19 cellular contexts compared by ENCODE assay signal in the genomic region with DNA sequence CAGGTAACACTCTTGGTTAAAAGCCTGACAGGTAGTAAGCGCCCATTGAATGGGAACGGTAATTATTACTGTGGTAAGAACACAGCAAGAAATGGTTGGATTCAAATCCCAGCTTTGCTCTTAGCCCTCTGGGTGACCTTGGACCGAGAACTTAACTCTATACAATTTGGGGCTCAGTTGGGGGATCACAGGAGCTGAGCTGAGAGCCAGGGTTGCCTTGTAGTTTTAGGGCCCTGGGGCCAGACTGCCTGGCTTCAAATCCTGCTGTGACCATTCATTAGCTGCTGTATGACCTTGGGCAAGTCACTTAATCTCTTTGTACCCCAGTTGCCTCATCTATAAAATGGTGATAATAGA.
DNase-seq lines count a peak whose midpoint lies in the region; ATAC-seq and TF ChIP-seq lines count a peak whose summit lies in the region.
"Had no signal": no experiment of that assay in that cellular context is flagged by ENCODE, and none has a peak within 500 bp of the region (broad histone marks: within the 10 kb centered on the region; RNA-seq: fewer than 3 reads in every experiment).

No MANE protein-coding gene starts in this region.

- TF ChIP-seq CTCF in colonic mucosa (IDR thresholded peaks at IDR 0.05) (no peak), smooth muscle cell (IDR thresholded peaks at IDR 0.05; ENCODE audit: borderline replicate concordance, insufficient read depth, poor library complexity, severe bottlenecking) (no peak)

- H3K9ac ChIP-seq in colonic mucosa (ENCODE audit: low read depth in 2 of 2, low read length in 2 of 2): no peak overlapping the region
- H3K9ac ChIP-seq in smooth muscle cell (ENCODE audit: low read depth): no peak overlapping the region

- no peak overlapping the region for H2AFZ ChIP-seq in smooth muscle cell (ENCODE audit: low read depth)

- H3K36me3 ChIP-seq in SJCRH30: no peaks in the 10 kb centered on the region
- no peaks in the 10 kb centered on the region for H3K36me3 ChIP-seq in colonic mucosa
- no peaks in the 10 kb centered on the region for H3K36me3 ChIP-seq in smooth muscle cell (ENCODE audit: low read depth)

- DNase-seq in SJCRH30: no peak
- peak; percentile 11 for DNase-seq in colonic mucosa
- peak; percentile 8 for DNase-seq in left lobe of liver (ENCODE audit: low spot score)
- DNase-seq in smooth muscle cell (lab: John Stamatoyannopoulos, UW; ENCODE audit: unreplicated experiment): no peak
- no peak for DNase-seq in EL
- no peak for DNase-seq in superior temporal gyrus (ENCODE audit: extremely low spot score)
- DNase-seq in SW 1271 (lab: John Stamatoyannopoulos, UW): no peak
- DNase-seq: DMS153, DND-41, Kasumi-1, NCI-H1092 treated with DMSO at 0.1 percent for 48 hours, NCI-H1436, NCI-H187, NCI-H2081 treated with DMSO at 0.1 percent for 48 hours, NCI-H748 treated with DMSO at 0.1 percent for 48 hours, SIG-M5 had no signal

- H3K4me3 ChIP-seq in SJCRH30 (no peak overlapping the region), colonic mucosa (no peak overlapping the region), smooth muscle cell (no peak overlapping the region)
- H3K4me3 ChIP-seq: GM23338, K562 had no signal

- peaks cover 16% of the 10 kb centered on the region for H3F3A ChIP-seq in smooth muscle cell (ENCODE audit: low read depth)

- peaks cover 54% of the 10 kb centered on the region for H3K4me1 ChIP-seq in SJCRH30
- H3K4me1 ChIP-seq in colonic mucosa: no peaks in the 10 kb centered on the region
- peaks cover 6% of the 10 kb centered on the region for H3K4me1 ChIP-seq in smooth muscle cell (ENCODE audit: low read depth)

- H3K27ac ChIP-seq in SJCRH30 (peak overlapping the region; percentile 91; the same call in 1 of the 2 replicates), colonic mucosa (no peak overlapping the region), smooth muscle cell (ENCODE audit: low read depth) (no peak overlapping the region)

- ATAC-seq in left lobe of liver: no peak
- ATAC-seq in esophagus mucosa: no peak
- ATAC-seq: K562 had no signal

- intact Hi-C loops in colonic mucosa (cut with DNase I): no loop called here

- 91% methylated on average over 3 of the region's 3 CpGs for WGBS in smooth muscle cell (ENCODE audit: low lambda C conversion rate)

- H4K20me1 ChIP-seq in smooth muscle cell (ENCODE audit: low read depth): no peaks in the 10 kb centered on the region

- H3K4me2 ChIP-seq in smooth muscle cell: peak overlapping the region; percentile 76
- H3K4me2 ChIP-seq: GM23338 had no signal

- H3K27me3 ChIP-seq in SJCRH30 (no peaks in the 10 kb centered on the region), colonic mucosa (no peaks in the 10 kb centered on the region), smooth muscle cell (ENCODE audit: low read depth) (no peaks in the 10 kb centered on the region)

- H3K79me2 ChIP-seq in smooth muscle cell (ENCODE audit: low read depth): no peaks in the 10 kb centered on the region

- H3K9me3 ChIP-seq in SJCRH30 (replicated peaks): 0 out of 2 replicates have a peak, but pooled peaks cover 1% of the 10 kb centered on the region
- no peaks in the 10 kb centered on the region for H3K9me3 ChIP-seq in colonic mucosa
- H3K9me3 ChIP-seq in smooth muscle cell (replicated peaks; ENCODE audit: low read depth): no peaks in the 10 kb centered on the region

Comparison
In these comparisons a context has a peak if more than half of its experiments do, and no peak if none do; other contexts are left out.
1. DNase-seq: peak in colonic mucosa (single experiment) and left lobe of liver (single experiment); none in SJCRH30 (0 of 2), smooth muscle cell (single experiment), EL (single experiment), superior temporal gyrus (single experiment) and SW 1271 (0 of 2).